In the genomic region with DNA sequence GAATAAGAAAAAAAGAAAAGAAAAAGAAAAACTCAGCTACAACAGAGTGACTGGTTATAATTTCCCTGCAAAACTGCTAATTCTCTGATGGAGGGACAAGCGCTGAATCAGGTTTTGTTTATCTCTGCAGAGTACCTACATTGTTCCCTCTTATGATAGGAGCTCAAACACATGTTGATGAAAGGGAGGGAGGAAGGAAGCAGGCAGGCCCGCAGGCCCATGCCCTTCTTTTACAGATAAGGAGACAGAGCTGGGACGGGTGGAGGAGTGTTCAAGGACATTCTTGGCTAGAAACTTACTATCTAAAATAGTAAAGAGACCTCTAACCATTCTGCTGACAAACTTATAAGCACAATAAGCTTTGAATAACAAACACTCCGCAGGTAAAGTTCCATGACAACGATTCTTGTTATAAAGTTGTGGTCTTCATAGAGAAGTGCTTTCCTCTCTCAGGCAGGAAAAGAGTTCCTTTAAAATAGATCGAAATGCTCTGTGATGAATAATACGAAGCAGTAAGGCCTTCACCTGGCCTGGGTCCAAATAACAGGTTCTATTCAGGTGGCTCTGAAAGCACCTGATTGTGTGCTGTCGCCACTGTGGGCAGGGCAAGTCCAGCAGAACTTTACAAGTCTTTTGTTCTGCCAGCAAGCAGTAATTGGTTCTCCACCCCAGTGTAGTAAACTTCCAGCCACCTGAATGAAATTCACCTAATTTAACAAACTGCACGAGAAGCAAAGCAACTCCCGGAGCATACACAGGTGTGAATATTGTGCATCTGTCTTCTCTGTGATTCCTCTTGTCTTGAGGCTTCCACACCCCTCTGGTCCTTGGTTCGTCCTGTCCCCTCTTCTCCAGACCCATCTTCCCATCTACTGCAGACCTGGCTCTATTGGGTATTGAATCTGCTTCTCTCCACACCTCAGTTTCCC, we compare ENCODE assay signal across 1 cellular context.
TF ChIP-seq lines count a peak whose summit lies in the region.

No MANE protein-coding gene starts in this region.

TF ChIP-seq in H1, 55 proteins besides CTCF, POLR2A, EP300 and RAD21:
- TF ChIP-seq, protein P1, sequence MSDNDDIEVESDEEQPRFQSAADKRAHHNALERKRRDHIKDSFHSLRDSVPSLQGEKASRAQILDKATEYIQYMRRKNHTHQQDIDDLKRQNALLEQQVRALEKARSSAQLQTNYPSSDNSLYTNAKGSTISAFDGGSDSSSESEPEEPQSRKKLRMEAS (IDR thresholded peaks at IDR 0.05): no peak
- no peak for TF ChIP-seq KDM4A (IDR thresholded peaks at IDR 0.05; ENCODE audit: low read depth, low read length, severe bottlenecking)
- TF ChIP-seq, protein P2, sequence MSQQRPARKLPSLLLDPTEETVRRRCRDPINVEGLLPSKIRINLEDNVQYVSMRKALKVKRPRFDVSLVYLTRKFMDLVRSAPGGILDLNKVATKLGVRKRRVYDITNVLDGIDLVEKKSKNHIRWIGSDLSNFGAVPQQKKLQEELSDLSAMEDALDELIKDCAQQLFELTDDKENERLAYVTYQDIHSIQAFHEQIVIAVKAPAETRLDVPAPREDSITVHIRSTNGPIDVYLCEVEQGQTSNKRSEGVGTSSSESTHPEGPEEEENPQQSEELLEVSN (IDR thresholded peaks at IDR 0.05): peak; percentile 29; the same call in 1 of the 2 replicates
